In genomic region chr1:236451796-236452373, GRCh38 we compare ENCODE assay signal across 8 cellular contexts. TPM values are rescaled to one million over a fixed set of nuclear protein-coding genes. Genes with fewer than 3 reads are reported as not detected.
DNase-seq lines count a peak whose midpoint lies in the region; ATAC-seq and TF ChIP-seq lines count a peak whose summit lies in the region.

No MANE protein-coding gene starts in this region.

- H3K4me3 ChIP-seq in liver (ENCODE audit: low read depth in 1 of 3, low read length in 3 of 3): no peak overlapping the region

- WGBS in liver: 77% methylated on average over 6 of the region's 6 CpGs

- DNase-seq in AG20443 (ENCODE audit: low spot score): peak; percentile 26
- DNase-seq in OCI-M1 (lab: John Stamatoyannopoulos, UW): peak; percentile 16
- peak; percentile 12 for DNase-seq in activated T-helper 9 cell treated with anti-CD3 and anti-CD28 coated beads, Interleukin-2, amount 50 U/mL, for 16 hours (ENCODE audit: low read depth)
- DNase-seq in middle frontal gyrus (ENCODE audit: extremely low spot score, low spot score): no peak
- DNase-seq in COR-L47 (lab: John Stamatoyannopoulos, UW): no peak

- H3K36me3 ChIP-seq in liver (ENCODE audit: control insufficient read depth in 4 of 4, insufficient read depth in 3 of 4, low read depth in 1 of 4, low read length in 3 of 4): no peaks in the 10 kb centered on the region

- H3K9me3 ChIP-seq in liver (ENCODE audit: control insufficient read depth in 4 of 4, low read length in 3 of 4): no peaks in the 10 kb centered on the region

- TF ChIP-seq CTCF in liver (IDR thresholded peaks at IDR 0.05; ENCODE audit: low read depth, low read length, missing input control): peak; percentile 57

- no peaks in the 10 kb centered on the region for H3K4me1 ChIP-seq in liver (ENCODE audit: control insufficient read depth in 4 of 4, insufficient read depth in 4 of 4, low read length in 3 of 4)

- ATAC-seq in GM19463 (IDR thresholded peaks at IDR 0.05; ENCODE audit: unreplicated experiment): peak; percentile 53
- no peak for ATAC-seq in HG03039 (IDR thresholded peaks at IDR 0.05; ENCODE audit: unreplicated experiment)

- no peaks in the 10 kb centered on the region for H3K27me3 ChIP-seq in liver (ENCODE audit: control insufficient read depth in 4 of 4, insufficient read depth in 4 of 4, low read length in 3 of 4)

- H3K27ac ChIP-seq in liver (ENCODE audit: low read depth in 1 of 2, low read length in 2 of 2): no peak overlapping the region

- H3K9ac ChIP-seq in liver (ENCODE audit: low read depth in 1 of 2, low read length in 2 of 2): no peak overlapping the region

- peak; percentile 77 to 87 for TF ChIP-seq RAD21 in liver (IDR thresholded peaks at IDR 0.05)

TF ChIP-seq in liver, 16 proteins besides CTCF, POLR2A, EP300 and RAD21:
- no peak for TF ChIP-seq TAF1 (conservative IDR thresholded peaks at IDR 0.05)
- no peak for TF ChIP-seq MAX (IDR thresholded peaks at IDR 0.05)
- TF ChIP-seq SP1 (IDR thresholded peaks at IDR 0.05): no peak
- no peak for TF ChIP-seq YY1 (IDR thresholded peaks at IDR 0.05)
- no peak for TF ChIP-seq FOXA2 (IDR thresholded peaks at IDR 0.05)
- TF ChIP-seq ZBTB33 (IDR thresholded peaks at IDR 0.05): no peak
- TF ChIP-seq REST (IDR thresholded peaks at IDR 0.05): no peak
- no peak for TF ChIP-seq JUND (IDR thresholded peaks at IDR 0.05)
- TF ChIP-seq FOXA1 (IDR thresholded peaks at IDR 0.05): no peak
- TF ChIP-seq EGR1 (IDR thresholded peaks at IDR 0.05; ENCODE audit: low read depth in 2 of 2): no peak
- TF ChIP-seq NR2F2 (IDR thresholded peaks at IDR 0.05): no peak

RNA-seq across cellular contexts. Expression of gene EDARADD, which starts 57.8 kb away (rescaled TPM):
- under 1 TPM; 0.37 to 0.67 TPM for total RNA-seq in liver
- under 1 TPM; 0.13 to 0.15 TPM for polyA plus RNA-seq in liver

Comparison
In these comparisons a context has a peak if more than half of its experiments do, and no peak if none do; other contexts are left out.
1. DNase-seq: peak in AG20443 (single experiment), OCI-M1 (single experiment) and activated T-helper 9 cell treated with anti-CD3 and anti-CD28 coated beads, Interleukin-2, amount 50 U/mL, for 16 hours (single experiment); none in middle frontal gyrus (single experiment) and COR-L47 (single experiment).